In the genomic region with DNA sequence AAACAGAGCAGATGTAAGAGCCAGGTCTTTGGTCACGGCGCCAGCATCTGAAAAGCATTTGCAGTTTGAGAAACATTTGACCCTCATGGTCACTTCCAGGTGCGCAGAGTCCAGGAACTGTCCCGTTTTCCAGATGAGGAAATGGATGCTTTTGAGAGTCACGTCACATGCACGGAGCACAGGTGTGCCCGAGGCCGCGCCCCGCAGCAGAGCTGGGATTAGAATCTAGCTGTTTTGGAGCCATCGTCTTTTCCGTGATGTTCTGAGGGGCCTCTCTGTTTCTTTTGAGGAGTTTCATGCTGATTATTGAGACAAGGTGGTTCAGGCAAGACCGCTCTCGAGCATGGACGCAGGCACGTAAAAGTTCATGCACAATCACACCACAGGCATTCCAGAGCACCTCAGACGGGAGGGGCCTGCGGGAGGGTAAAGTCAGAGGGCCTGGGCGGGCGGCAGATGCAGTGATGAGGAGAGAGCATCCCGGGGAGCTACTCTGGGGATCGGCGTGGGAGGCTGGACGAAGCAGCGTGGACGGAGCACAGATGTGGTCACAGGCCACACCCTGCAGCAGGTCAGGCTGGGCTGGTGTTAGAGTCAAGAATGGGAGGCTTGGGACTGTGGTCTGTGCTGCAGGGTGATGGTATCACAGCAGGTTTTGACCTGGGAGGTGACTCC, we compare ENCODE assay signal across 10 cellular contexts.
DNase-seq lines count a peak whose midpoint lies in the region; ATAC-seq and TF ChIP-seq lines count a peak whose summit lies in the region.
"Had no signal": no experiment of that assay in that cellular context is flagged by ENCODE, and none has a peak within 500 bp of the region (broad histone marks: within the 10 kb centered on the region; RNA-seq: fewer than 3 reads in every experiment).

No MANE protein-coding gene starts in this region.

- H2BK15ac ChIP-seq in mesenchymal stem cell (ENCODE audit: low read depth, poor library complexity, severe bottlenecking) = peak overlapping the region; percentile 60

- no peak overlapping the region for H3K9ac ChIP-seq in mesenchymal stem cell (ENCODE audit: low read length)

- H3K36me3 Mint-ChIP-seq in activated T-cell treated with anti-CD3 and anti-CD28 coated beads, Interleukin-2, amount 50 U/mL, for 72 hours (ENCODE audit: insufficient read depth in 2 of 2) = peaks cover 0 to 1% of the 10 kb centered on the region in 2 donors
- no peaks in the 10 kb centered on the region for H3K36me3 Mint-ChIP-seq in activated T-cell treated with anti-CD3 and anti-CD28 coated beads, Interleukin-2, amount 50 U/mL, for 4 hours (ENCODE audit: insufficient read depth)
- H3K36me3 Mint-ChIP-seq in activated T-helper 17 cell treated with anti-CD3 and anti-CD28 coated beads, Interleukin-2, amount 50 U/mL, for 72 hours (ENCODE audit: low read depth) = no peaks in the 10 kb centered on the region

- H3K9me3 Mint-ChIP-seq in activated T-cell treated with anti-CD3 and anti-CD28 coated beads, Interleukin-2, amount 50 U/mL, for 72 hours = peaks cover 0 to 2% of the 10 kb centered on the region in 2 donors
- no peaks in the 10 kb centered on the region for H3K9me3 Mint-ChIP-seq in activated T-cell treated with anti-CD3 and anti-CD28 coated beads, Interleukin-2, amount 50 U/mL, for 4 hours
- H3K9me3 Mint-ChIP-seq in activated T-helper 17 cell treated with anti-CD3 and anti-CD28 coated beads, Interleukin-2, amount 50 U/mL, for 72 hours = no peaks in the 10 kb centered on the region

- H3K4me1 ChIP-seq in ascending aorta (peaks cover 11 to 16% of the 10 kb centered on the region in 2 donors), mesenchymal stem cell (ENCODE audit: control insufficient read depth, insufficient read depth, low read depth, low read length) (peaks cover 18% of the 10 kb centered on the region), thoracic aorta (ENCODE audit: control insufficient read depth in 1 of 2, low read depth in 2 of 2) (peaks cover 16 to 21% of the 10 kb centered on the region in 2 donors)
- H3K4me1 ChIP-seq: breast epithelium had no signal

- peak overlapping the region; percentile 30 for H2BK120ac ChIP-seq in mesenchymal stem cell (ENCODE audit: low read depth, low read length)

- H3K4me2 ChIP-seq in mesenchymal stem cell (ENCODE audit: low read length, poor library complexity, severe bottlenecking) = no peak overlapping the region

- peak overlapping the region; percentile 54 to 90 for H3K4ac ChIP-seq in mesenchymal stem cell (ENCODE audit: low read depth in 1 of 2, low read length in 2 of 2)

- no peak overlapping the region for H2AFZ ChIP-seq in mesenchymal stem cell (ENCODE audit: low read depth, low read length)

- H3K4me1 Mint-ChIP-seq in activated T-cell treated with anti-CD3 and anti-CD28 coated beads, Interleukin-2, amount 50 U/mL, for 72 hours (ENCODE audit: low read depth) = peaks cover 42% of the 10 kb centered on the region
- H3K4me1 Mint-ChIP-seq in activated T-cell treated with anti-CD3 and anti-CD28 coated beads, Interleukin-2, amount 50 U/mL, for 4 hours (ENCODE audit: low read depth) = peaks cover 43% of the 10 kb centered on the region
- H3K4me1 Mint-ChIP-seq in activated T-helper 17 cell treated with anti-CD3 and anti-CD28 coated beads, Interleukin-2, amount 50 U/mL, for 72 hours = peaks cover 4% of the 10 kb centered on the region

- H3K4me3 Mint-ChIP-seq in activated T-cell treated with anti-CD3 and anti-CD28 coated beads, Interleukin-2, amount 50 U/mL, for 72 hours = no peak overlapping the region
- no peak overlapping the region for H3K4me3 Mint-ChIP-seq in activated T-cell treated with anti-CD3 and anti-CD28 coated beads, Interleukin-2, amount 50 U/mL, for 4 hours
- no peak overlapping the region for H3K4me3 Mint-ChIP-seq in activated T-helper 17 cell treated with anti-CD3 and anti-CD28 coated beads, Interleukin-2, amount 50 U/mL, for 72 hours

- H3K14ac ChIP-seq in mesenchymal stem cell (ENCODE audit: low read length in 2 of 2) = peak overlapping the region in 1 of 2 experiments; percentile 61

- H3K18ac ChIP-seq in mesenchymal stem cell (ENCODE audit: low read depth in 1 of 2, low read length in 2 of 2) = peak overlapping the region; percentile 89 to 99

- H4K91ac ChIP-seq in mesenchymal stem cell (ENCODE audit: low read length) = peak overlapping the region; percentile 88

- H3K27me3 Mint-ChIP-seq in activated T-cell treated with anti-CD3 and anti-CD28 coated beads, Interleukin-2, amount 50 U/mL, for 72 hours (ENCODE audit: low read depth) = no peaks in the 10 kb centered on the region
- H3K27me3 Mint-ChIP-seq in activated T-cell treated with anti-CD3 and anti-CD28 coated beads, Interleukin-2, amount 50 U/mL, for 4 hours (ENCODE audit: low read depth) = no peaks in the 10 kb centered on the region
- peaks cover 3% of the 10 kb centered on the region for H3K27me3 Mint-ChIP-seq in activated T-helper 17 cell treated with anti-CD3 and anti-CD28 coated beads, Interleukin-2, amount 50 U/mL, for 72 hours

- no peaks in the 10 kb centered on the region for H3K9me3 ChIP-seq in ascending aorta
- no peaks in the 10 kb centered on the region for H3K9me3 ChIP-seq in mesenchymal stem cell (ENCODE audit: control insufficient read depth, low read length)
- no peaks in the 10 kb centered on the region for H3K9me3 ChIP-seq in thoracic aorta
- H3K9me3 ChIP-seq: breast epithelium had no signal

- H3K23ac ChIP-seq in mesenchymal stem cell (ENCODE audit: low read length in 2 of 2) = no peak overlapping the region

- intact Hi-C loops in ascending aorta (cut with DNase I) = loop anchor here (5.0 kb wide), 1 partner anchor 141 kb away; a partner anchor contains a TSS

- TF ChIP-seq CTCF in ascending aorta (IDR thresholded peaks at IDR 0.05) = no peak
- TF ChIP-seq CTCF in thoracic aorta (IDR thresholded peaks at IDR 0.05) = no peak

- peak overlapping the region; percentile 98 for H4K8ac ChIP-seq in mesenchymal stem cell (ENCODE audit: low read length)

- H3K27ac Mint-ChIP-seq in activated T-cell treated with anti-CD3 and anti-CD28 coated beads, Interleukin-2, amount 50 U/mL, for 72 hours = peak overlapping the region; percentile 28
- no peak overlapping the region for H3K27ac Mint-ChIP-seq in activated T-helper 17 cell treated with anti-CD3 and anti-CD28 coated beads, Interleukin-2, amount 50 U/mL, for 72 hours

- H3K79me1 ChIP-seq in mesenchymal stem cell (replicated peaks; ENCODE audit: low read length, poor library complexity, severe bottlenecking) = no peaks in the 10 kb centered on the region

- no peak for DNase-seq in activated T-cell treated with anti-CD3 and anti-CD28 coated beads, Interleukin-2, amount 50 U/mL, for 72 hours
- DNase-seq in activated T-cell treated with anti-CD3 and anti-CD28 coated beads, Interleukin-2, amount 50 U/mL, for 4 hours = no peak
- DNase-seq in ascending aorta (ENCODE audit: low spot score in 2 of 2) (peak in 1 of 2 donors; percentile 62), mesenchymal stem cell (no peak), thoracic aorta (ENCODE audit: low spot score) (no peak)
- DNase-seq: NCI-H1436 had no signal

- H3K27me3 ChIP-seq in ascending aorta (no peaks in the 10 kb centered on the region), mesenchymal stem cell (ENCODE audit: control insufficient read depth in 1 of 2, insufficient read depth in 1 of 2, low read length in 2 of 2) (no peaks in the 10 kb centered on the region), thoracic aorta (replicated peaks; ENCODE audit: insufficient read depth) (no peaks in the 10 kb centered on the region)
- H3K27me3 ChIP-seq: breast epithelium had no signal

- H3K4me3 ChIP-seq in ascending aorta (no peak overlapping the region), mesenchymal stem cell (ENCODE audit: insufficient read depth in 1 of 2, low read depth in 1 of 2, low read length in 2 of 2) (no peak overlapping the region), thoracic aorta (no peak overlapping the region)

- peak overlapping the region; percentile 32 to 83 for H2BK12ac ChIP-seq in mesenchymal stem cell (ENCODE audit: low read length in 2 of 2)

- peak overlapping the region; percentile 88 to 89 for H3K27ac ChIP-seq in ascending aorta
- no peak overlapping the region for H3K27ac ChIP-seq in mesenchymal stem cell (ENCODE audit: low read length, poor library complexity, severe bottlenecking)
- peak overlapping the region; percentile 76 to 83 for H3K27ac ChIP-seq in thoracic aorta

- no peak overlapping the region for H2BK5ac ChIP-seq in mesenchymal stem cell (ENCODE audit: low read depth, low read length, poor library complexity, severe bottlenecking)

- H3K36me3 ChIP-seq in ascending aorta (no peaks in the 10 kb centered on the region), mesenchymal stem cell (ENCODE audit: control insufficient read depth in 1 of 2, insufficient read depth in 2 of 2, low read depth in 1 of 2, low read length in 2 of 2) (no peaks in the 10 kb centered on the region), thoracic aorta (no peaks in the 10 kb centered on the region)
- H3K36me3 ChIP-seq: breast epithelium had no signal

- no peak overlapping the region for H2AK5ac ChIP-seq in mesenchymal stem cell (ENCODE audit: low read length, severe bottlenecking)

- ATAC-seq in activated T-cell treated with anti-CD3 and anti-CD28 coated beads, Interleukin-2, amount 50 U/mL, for 72 hours (replicated peaks in 1 of 2) = no peak
- no peak for ATAC-seq in activated T-cell treated with anti-CD3 and anti-CD28 coated beads, Interleukin-2, amount 50 U/mL, for 4 hours
- ATAC-seq in thoracic aorta (ENCODE audit: insufficient number of reproducible peaks, low FRiP score, low read depth) (no peak), GM18498 (IDR thresholded peaks at IDR 0.05; ENCODE audit: unreplicated experiment) (no peak), HG03571 (IDR thresholded peaks at IDR 0.05; ENCODE audit: unreplicated experiment) (no peak)
- ATAC-seq in activated T-helper 17 cell treated with anti-CD3 and anti-CD28 coated beads, Interleukin-2, amount 50 U/mL, for 72 hours (replicated peaks) = no peak

- 96% methylated on average over 26 of the region's 26 CpGs for WGBS in mesenchymal stem cell
